ENCODE assay signal across 8 cellular contexts in genomic region chr4:4145622-4146021, GRCh38.
DNase-seq lines count a peak whose midpoint lies in the region; FAIRE-seq and TF ChIP-seq lines count a peak whose summit lies in the region.
"Not testable (repeated sequence)": the region's sequence is repeated elsewhere in the genome, so short reads cannot be mapped to it uniquely, and the experiment has no call there.

No MANE protein-coding gene starts in this region.

- H3K4me1 Mint-ChIP-seq in astrocyte (ENCODE audit: low read depth, unreplicated experiment): not testable (repeated sequence)

- peaks cover 52% of the 10 kb centered on the region for H3K27me3 Mint-ChIP-seq in astrocyte (ENCODE audit: low read depth, unreplicated experiment)

- DNase-seq in AG09319 (ENCODE audit: extremely low read depth, low read depth); astrocyte (ENCODE audit: low read depth): not testable (repeated sequence)
- DNase-seq in GM20000 (ENCODE audit: low spot score) (peak; percentile 13), NCI-H1417 (lab: John Stamatoyannopoulos, UW) (peak in 2 of 3 experiments; percentile 13 to 17), fibroblast of peridontal ligament (ENCODE audit: extremely low read depth) (peak; percentile 0), myocyte (ENCODE audit: low read depth) (peak; percentile 3)
- peak; percentile 62 for DNase-seq in activated CD4-positive, alpha-beta T cell treated with anti-CD3 and anti-CD28 coated beads for 48 hours
- peak; percentile 60 for DNase-seq in stimulated activated CD4-positive, alpha-beta T cell treated with anti-CD3 and anti-CD28 coated beads, Interleukin-15, amount 100 ng/mL, for 24 hours

- not testable (repeated sequence) for H3K27ac ChIP-seq in astrocyte (ENCODE audit: low read depth, low read length)

- peak; percentile 16 for TF ChIP-seq CTCF in AG09319 (IDR thresholded peaks at IDR 0.05; ENCODE audit: low read depth, low read length)
- peak; percentile 15 for TF ChIP-seq CTCF in GM20000 (IDR thresholded peaks at IDR 0.05; ENCODE audit: extremely low read depth, missing control alignments)
- TF ChIP-seq CTCF in astrocyte (IDR thresholded peaks at IDR 0.05; ENCODE audit: insufficient read depth, low read depth, low read length): peak; percentile 13

- not testable (repeated sequence) for H3K79me2 ChIP-seq in astrocyte (ENCODE audit: insufficient read depth, low read length)

- not testable (repeated sequence) for H3K9me3 Mint-ChIP-seq in astrocyte (ENCODE audit: unreplicated experiment)

- H3K36me3 ChIP-seq in astrocyte (ENCODE audit: insufficient read depth, low read length): not testable (repeated sequence)

- H3K36me3 Mint-ChIP-seq in astrocyte (ENCODE audit: low read depth, unreplicated experiment): not testable (repeated sequence)

- H3K27me3 ChIP-seq in astrocyte (ENCODE audit: insufficient read depth, low read length): not testable (repeated sequence)

- H3K9ac ChIP-seq in astrocyte (ENCODE audit: low read length): not testable (repeated sequence)

- H3K4me3 Mint-ChIP-seq in astrocyte (ENCODE audit: unreplicated experiment): not testable (repeated sequence)

- not testable (repeated sequence) for H2AFZ ChIP-seq in astrocyte (ENCODE audit: low read depth, low read length)

- not testable (repeated sequence) for H3K4me1 ChIP-seq in astrocyte (ENCODE audit: insufficient read depth, low read length)

- not testable (repeated sequence) for H3K4me2 ChIP-seq in astrocyte (ENCODE audit: low read length)

- H3K27ac Mint-ChIP-seq in astrocyte (ENCODE audit: unreplicated experiment): not testable (repeated sequence)

- H3K4me3 ChIP-seq in astrocyte (ENCODE audit: insufficient read depth, low read depth, low read length): not testable (repeated sequence)

- H3K9me3 ChIP-seq in astrocyte (ENCODE audit: insufficient read depth, low read depth, low read length): not testable (repeated sequence)

- not testable (repeated sequence) for FAIRE-seq in astrocyte (lab: Jason Lieb, UNC)

- H4K20me1 ChIP-seq in astrocyte (ENCODE audit: insufficient read depth, low read length): not testable (repeated sequence)
